ENCODE assay signal across 8 cellular contexts in genomic region chr2:20186078-20186854, GRCh38. TPM values are rescaled to one million over a fixed set of nuclear protein-coding genes. Genes with fewer than 3 reads are reported as not detected.
DNase-seq lines count a peak whose midpoint lies in the region; ATAC-seq and TF ChIP-seq lines count a peak whose summit lies in the region.
"Had no signal": no experiment of that assay in that cellular context is flagged by ENCODE, and none has a peak within 500 bp of the region (broad histone marks: within the 10 kb centered on the region; RNA-seq: fewer than 3 reads in every experiment).

No MANE protein-coding gene starts in this region.

- ATAC-seq in HG03342 (IDR thresholded peaks at IDR 0.05; ENCODE audit: unreplicated experiment) (peak; percentile 62), upper lobe of left lung (ENCODE audit: low FRiP score in 2 of 2) (peak; percentile 48 to 52), GM21528 (IDR thresholded peaks at IDR 0.05; ENCODE audit: low FRiP score, unreplicated experiment) (no peak)

- peaks cover 22 to 59% (median 47%) of the 10 kb centered on the region in 4 donors for H3K4me1 ChIP-seq in upper lobe of left lung

- peak in 2 of 4 donors; percentile 40 to 87 for TF ChIP-seq POLR2A in upper lobe of left lung (IDR thresholded peaks at IDR 0.05)

- DNase-seq in SK-N-DZ (ENCODE audit: low spot score) (peak; percentile 27), kidney glomerular epithelial cell (lab: John Stamatoyannopoulos, UW) (peak; percentile 16), upper lobe of left lung (peak in 1 of 2 donors; percentile 80), NCI-H748 (lab: John Stamatoyannopoulos, UW; ENCODE audit: unreplicated experiment) (no peak), NCI-H1105 treated with DMSO at 0.1 percent for 48 hours (lab: John Stamatoyannopoulos, UW) (no peak)
- DNase-seq: stimulated activated CD4-positive, alpha-beta T cell treated with anti-CD3 and anti-CD28 coated beads, Interleukin-15, amount 100 ng/mL, for 24 hours had no signal

- no peaks in the 10 kb centered on the region for H3K9me3 ChIP-seq in upper lobe of left lung

- no peaks in the 10 kb centered on the region for H3K27me3 ChIP-seq in upper lobe of left lung

- H3K4me3 ChIP-seq in upper lobe of left lung, result no peak overlapping the region

- no peaks in the 10 kb centered on the region for H3K36me3 ChIP-seq in upper lobe of left lung

- no peak for TF ChIP-seq CTCF in upper lobe of left lung (IDR thresholded peaks at IDR 0.05)

- peak overlapping the region; percentile 74 to 95 (median 84) for H3K27ac ChIP-seq in upper lobe of left lung

- no peak for TF ChIP-seq EP300 in upper lobe of left lung (IDR thresholded peaks at IDR 0.05)

- WGBS in upper lobe of left lung, 2 donors, result 59 to 76% methylated on average over 10 to 13 of the region's 13 CpGs

RNA-seq across cellular contexts. Expression of gene SDC1, which starts 38.7 kb away (rescaled TPM):
- 29.4 and 29.8 TPM in 2 replicates for polyA plus RNA-seq in SK-N-DZ (2014; cell fraction: cytosol; rRNA removed)
- polyA plus RNA-seq in SK-N-DZ (2014; cell fraction: nucleus; rRNA removed), result 14.4 and 15.9 TPM in 2 replicates
- 100 to 1,000 TPM in 5 of 6 donors, 10 to 100 TPM in 1; 74.4 to 213 (median 154) TPM for total RNA-seq in upper lobe of left lung

Comparison
In these comparisons a context has a peak if more than half of its experiments do, and no peak if none do; other contexts are left out.
1. DNase-seq: peak in SK-N-DZ (single experiment) and kidney glomerular epithelial cell (single experiment); none in NCI-H748 (single experiment) and NCI-H1105 treated with DMSO at 0.1 percent for 48 hours (single experiment).